Comparison of ENCODE assay signal across 8 cellular contexts in genomic region chr10:111076191-111076681, GRCh38. TPM values are rescaled to one million over a fixed set of nuclear protein-coding genes. Genes with fewer than 3 reads are reported as not detected.
A peak's percentile ranks its signal among the peaks of the same experiment; 100 is the strongest.
DNase-seq lines count a peak whose midpoint lies in the region; ATAC-seq and TF ChIP-seq lines count a peak whose summit lies in the region.

No MANE protein-coding gene starts in this region.

- H3K27ac Mint-ChIP-seq in Caco-2 (ENCODE audit: unreplicated experiment): no peak overlapping the region
- no peak overlapping the region for H3K27ac Mint-ChIP-seq in activated naive CD8-positive, alpha-beta T cell treated with anti-CD3 and anti-CD28 coated beads, Interleukin-2, amount 10 ng/mL, durations not matched to agents 7 days and 5 days

- 1% methylated on average over 10 to 39 of the region's 39 CpGs for WGBS in heart left ventricle, 4 donors

- H3K4me1 Mint-ChIP-seq in Caco-2 (ENCODE audit: low read depth, unreplicated experiment): peaks cover 8% of the 10 kb centered on the region
- peaks cover 3% of the 10 kb centered on the region for H3K4me1 Mint-ChIP-seq in activated naive CD8-positive, alpha-beta T cell treated with anti-CD3 and anti-CD28 coated beads, Interleukin-2, amount 10 ng/mL, durations not matched to agents 7 days and 5 days

- H3K9me2 ChIP-seq in OCI-LY7 (ENCODE audit: insufficient read depth, low read length): no peaks in the 10 kb centered on the region

- peak; percentile 70 for ATAC-seq in GM19463 (IDR thresholded peaks at IDR 0.05; ENCODE audit: unreplicated experiment)
- ATAC-seq in activated naive CD8-positive, alpha-beta T cell treated with anti-CD3 and anti-CD28 coated beads, Interleukin-2, amount 10 ng/mL, durations not matched to agents 7 days and 5 days (ENCODE audit: low read depth): peak; percentile 77
- peak; percentile 66 to 89 (median 83) for ATAC-seq in heart left ventricle
- no peak for ATAC-seq in HG03196 (IDR thresholded peaks at IDR 0.05; ENCODE audit: unreplicated experiment)

- H3K9me3 ChIP-seq in Caco-2 (no peaks in the 10 kb centered on the region), OCI-LY7 (ENCODE audit: low read length) (no peaks in the 10 kb centered on the region), heart left ventricle (no peaks in the 10 kb centered on the region)

- H3K36me3 ChIP-seq in Caco-2 (ENCODE audit: control insufficient read depth, insufficient read depth, low read length) (no peaks in the 10 kb centered on the region), OCI-LY7 (ENCODE audit: insufficient read depth, low read length) (no peaks in the 10 kb centered on the region), heart left ventricle (no peaks in the 10 kb centered on the region)

- peak overlapping the region; percentile 75 for H3K4me3 Mint-ChIP-seq in Caco-2 (ENCODE audit: unreplicated experiment)
- peak overlapping the region; percentile 75 for H3K4me3 Mint-ChIP-seq in activated naive CD8-positive, alpha-beta T cell treated with anti-CD3 and anti-CD28 coated beads, Interleukin-2, amount 10 ng/mL, durations not matched to agents 7 days and 5 days

- DNase-seq in Caco-2: peak; percentile 52 to 80
- peak; percentile 64 for DNase-seq in HK-2 (ENCODE audit: unreplicated experiment)
- DNase-seq in OCI-LY7 (ENCODE audit: low spot score): peak; percentile 14
- DNase-seq in activated naive CD8-positive, alpha-beta T cell treated with anti-CD3 and anti-CD28 coated beads, Interleukin-2, amount 10 ng/mL, durations not matched to agents 7 days and 5 days: peak; percentile 70
- peak; percentile 39 to 84 (median 52) for DNase-seq in heart left ventricle
- peak; percentile 59 to 97 (median 72) for DNase-seq in posterior cingulate gyrus

- H2AFZ ChIP-seq in OCI-LY7 (ENCODE audit: low read length): no peak overlapping the region

- BruUV-seq in Caco-2 (replicated peaks; lab: Mats Ljungman, UMichigan) (no TSS peak), OCI-LY7 (replicated peaks; lab: Mats Ljungman, UMichigan) (no TSS peak)

- H3K27me3 ChIP-seq in Caco-2 (replicated peaks; ENCODE audit: control insufficient read depth, insufficient read depth, low read length) (no peaks in the 10 kb centered on the region; the same call in 1 of the 2 replicates), heart left ventricle (peaks cover 29 to 92% (median 67%) of the 10 kb centered on the region in 9 donors)

- intact Hi-C loops in Caco-2 (cut with micrococcal nuclease; ENCODE audit: unreplicated experiment) (loop anchor here (1.0 to 10.0 kb wide), 6 partner anchors 129 to 1239 kb away; no protein-coding TSS in a partner anchor), OCI-LY7 (cut with micrococcal nuclease; ENCODE audit: unreplicated experiment) (no loop called here), heart left ventricle (cut with DNase I) (loop anchor here in 8 of 10 donors (2.0 to 10.0 kb wide), 10 partner anchors 249 to 1061 kb away; no protein-coding TSS in a partner anchor), posterior cingulate gyrus (cut with DNase I) (loop anchor here (1.0 kb wide), 1 partner anchor 1061 kb away; no protein-coding TSS in a partner anchor)

- TF ChIP-seq POLR2A in heart left ventricle (IDR thresholded peaks at IDR 0.05): no peak

- H3K79me2 ChIP-seq in OCI-LY7 (ENCODE audit: insufficient read depth, low read depth, low read length): no peaks in the 10 kb centered on the region

- peaks cover 3% of the 10 kb centered on the region; the same call in 1 of the 2 replicates for H3K4me1 ChIP-seq in Caco-2
- H3K4me1 ChIP-seq in OCI-LY7 (ENCODE audit: insufficient read depth, low read length, poor library complexity, severe bottlenecking): no peaks in the 10 kb centered on the region
- H3K4me1 ChIP-seq in heart left ventricle: peaks cover 5 to 37% (median 24%) of the 10 kb centered on the region in 12 donors

- CTCF ChIA-PET in Caco-2 (lab: Charles Lee) (interaction anchor here (0.6 to 1.1 kb wide), 8 partner anchors 23 to 1060 kb away, joined by 3 to 7 read pairs (median 3); no protein-coding TSS in a partner anchor), OCI-LY7 (lab: Charles Lee; ENCODE audit: unreplicated experiment) (interaction anchor here (0.5 kb wide), 1 partner anchor 535 kb away, joined by 3 read pairs; no protein-coding TSS in a partner anchor)

- POLR2A ChIA-PET in Caco-2 (lab: Charles Lee) (no interaction called here), OCI-LY7 (lab: Charles Lee) (interaction anchor here (0.5 kb wide), 1 partner anchor 39 kb away, joined by 3 read pairs; no protein-coding TSS in a partner anchor)
- POLR2A ChIA-PET in activated naive CD8-positive, alpha-beta T cell treated with anti-CD3 and anti-CD28 coated beads, Interleukin-2, amount 10 ng/mL, durations not matched to agents 7 days and 5 days (lab: Charles Lee): no interaction called here

- H4K20me1 ChIP-seq in OCI-LY7 (ENCODE audit: insufficient read depth, low read length): no peaks in the 10 kb centered on the region

- no peaks in the 10 kb centered on the region for H3K36me3 Mint-ChIP-seq in Caco-2 (ENCODE audit: insufficient read depth, unreplicated experiment)
- H3K36me3 Mint-ChIP-seq in activated naive CD8-positive, alpha-beta T cell treated with anti-CD3 and anti-CD28 coated beads, Interleukin-2, amount 10 ng/mL, durations not matched to agents 7 days and 5 days: peaks cover 3% of the 10 kb centered on the region

- H3K4me2 ChIP-seq in OCI-LY7 (ENCODE audit: low read length): no peak overlapping the region

- peak overlapping the region; percentile 41 for H3K4me3 ChIP-seq in Caco-2 (ENCODE audit: low read depth, low read length)
- no peak overlapping the region for H3K4me3 ChIP-seq in OCI-LY7 (ENCODE audit: low read depth, low read length, poor library complexity, severe bottlenecking)
- H3K4me3 ChIP-seq in heart left ventricle: peak overlapping the region; percentile 25 to 63 (median 51)

- peaks cover 30% of the 10 kb centered on the region for H3K27me3 Mint-ChIP-seq in Caco-2 (ENCODE audit: insufficient read depth, unreplicated experiment)
- peaks cover 65% of the 10 kb centered on the region for H3K27me3 Mint-ChIP-seq in activated naive CD8-positive, alpha-beta T cell treated with anti-CD3 and anti-CD28 coated beads, Interleukin-2, amount 10 ng/mL, durations not matched to agents 7 days and 5 days

- H3K27ac ChIP-seq in OCI-LY7 (ENCODE audit: low read depth, low read length, poor library complexity, severe bottlenecking) (no peak overlapping the region), heart left ventricle (no peak overlapping the region)

- H3K9me3 Mint-ChIP-seq in Caco-2 (ENCODE audit: unreplicated experiment): no peaks in the 10 kb centered on the region
- no peaks in the 10 kb centered on the region for H3K9me3 Mint-ChIP-seq in activated naive CD8-positive, alpha-beta T cell treated with anti-CD3 and anti-CD28 coated beads, Interleukin-2, amount 10 ng/mL, durations not matched to agents 7 days and 5 days

- TF ChIP-seq CTCF in Caco-2 (IDR thresholded peaks at IDR 0.05; ENCODE audit: insufficient read depth in 1 of 2, low read depth in 1 of 2, low read length in 1 of 2, severe bottlenecking in 1 of 2, unreplicated experiment in 1 of 2): peak; percentile 77 to 96
- peak; percentile 62 for TF ChIP-seq CTCF in OCI-LY7 (conservative IDR thresholded peaks at IDR 0.05; ENCODE audit: low read length)
- peak; percentile 62 to 82 (median 73) for TF ChIP-seq CTCF in heart left ventricle (IDR thresholded peaks at IDR 0.05)

RNA-seq across cellular contexts. Expression of gene ADRA2A, which starts 0.6 kb away (rescaled TPM):
- 0.67 and 0.70 TPM in 2 replicates for total RNA-seq in Caco-2 (2022)
- 0.06 TPM in 1 of 2 replicates, not detected in the other for total RNA-seq in OCI-LY7 (2014; rRNA removed; shearing (Covaris generic))
- not detected in 2 replicates for total RNA-seq in OCI-LY7 (2022)
- not detected for total RNA-seq in activated naive CD8-positive, alpha-beta T cell treated with anti-CD3 and anti-CD28 coated beads, Interleukin-2, amount 10 ng/mL, durations not matched to agents 7 days and 5 days
- 1 to 10 TPM in 4 of 9 donors, under 1 TPM in 5; 0.19 to 3.9 (median 0.45) TPM for total RNA-seq in heart left ventricle
- under 1 TPM; 0.19 to 0.36 TPM for polyA plus RNA-seq in heart left ventricle

Comparison
In these comparisons a context has a peak if more than half of its experiments do, and no peak if none do; other contexts are left out.
1. DNase-seq: peak in every context shown above with its lines; median percentile 72 in posterior cingulate gyrus; 70 in activated naive CD8-positive, alpha-beta T cell treated with anti-CD3 and anti-CD28 coated beads, Interleukin-2, amount 10 ng/mL, durations not matched to agents 7 days and 5 days; 66 in Caco-2; 64 in HK-2; 52 in heart left ventricle; 14 in OCI-LY7.